Comparison of ENCODE assay signal across 26 cellular contexts in genomic region chr1:114260805-114261488, GRCh38.
"Had no signal": no experiment of that assay in that cellular context is flagged by ENCODE, and none has a peak within 500 bp of the region (broad histone marks: within the 10 kb centered on the region; RNA-seq: fewer than 3 reads in every experiment).

No MANE protein-coding gene starts in this region.

- H3K9me3 Mint-ChIP-seq: central memory CD8-positive, alpha-beta T cell; dendritic cell treated with granulocyte-macrophage colony-stimulating factor and Interleukin-4, amounts not matched to agents 40 ng/mL and 50 ng/mL, for 4 days; endodermal cell; stimulated activated effector memory CD8-positive, alpha-beta T cell treated with anti-CD3 and anti-CD28 coated beads, Interleukin-12 subunit alpha, Interleukin-12 subunit beta, amount 100 ng/mL, for 72 hours; type B pancreatic cell had no signal

- H3K27ac ChIP-seq: colonic mucosa, epithelial cell of prostate, foreskin keratinocyte, neural progenitor cell, parathyroid adenoma, testis, tibial artery had no signal

- H3K4me1 ChIP-seq: colonic mucosa, foreskin keratinocyte, parathyroid adenoma, testis, tibial artery had no signal

- H3K27ac Mint-ChIP-seq: dendritic cell treated with granulocyte-macrophage colony-stimulating factor and Interleukin-4, amounts not matched to agents 40 ng/mL and 50 ng/mL, for 4 days; endodermal cell; mesothelial cell of epicardium; nephron; neural progenitor cell; progenitor cell of endocrine pancreas; stimulated activated effector memory CD8-positive, alpha-beta T cell treated with anti-CD3 and anti-CD28 coated beads, Interleukin-12 subunit alpha, Interleukin-12 subunit beta, amount 100 ng/mL, for 72 hours; type B pancreatic cell had no signal

- H3K9me3 ChIP-seq: colonic mucosa, right atrium auricular region, testis, tibial artery had no signal

- ATAC-seq: esophagus mucosa; foreskin keratinocyte; naive thymus-derived CD4-positive, alpha-beta T cell; sciatic nerve; stimulated activated effector memory CD8-positive, alpha-beta T cell treated with anti-CD3 and anti-CD28 coated beads, Interleukin-12 subunit alpha, Interleukin-12 subunit beta, amount 100 ng/mL, for 72 hours; stimulated activated naive CD8-positive, alpha-beta T cell treated with anti-CD3 and anti-CD28 coated beads, Interleukin-15, Interleukin-2, amounts not matched to agents 100 U/mL and 50 U/mL, for 24 hours had no signal

- H3K4me3 Mint-ChIP-seq: central memory CD8-positive, alpha-beta T cell; dendritic cell treated with granulocyte-macrophage colony-stimulating factor and Interleukin-4, amounts not matched to agents 40 ng/mL and 50 ng/mL, for 4 days; endodermal cell; mesothelial cell of epicardium; naive thymus-derived CD4-positive, alpha-beta T cell; nephron; neural progenitor cell; stimulated activated effector memory CD8-positive, alpha-beta T cell treated with anti-CD3 and anti-CD28 coated beads, Interleukin-12 subunit alpha, Interleukin-12 subunit beta, amount 100 ng/mL, for 72 hours; type B pancreatic cell had no signal

- DNase-seq: colonic mucosa; effector CD8-positive, alpha-beta T cell; endodermal cell; foreskin keratinocyte; glutamatergic neuron; mesenchymal stem cell; naive thymus-derived CD4-positive, alpha-beta T cell; stimulated activated CD4-positive, alpha-beta T cell treated with anti-CD3 and anti-CD28 coated beads, Interleukin-2, amount 100 ng/mL, for 24 hours; stimulated activated CD4-positive, alpha-beta T cell treated with anti-CD3 and anti-CD28 coated beads, Interleukin-4, amount 100 ng/mL, for 24 hours; stimulated activated naive CD8-positive, alpha-beta T cell treated with anti-CD3 and anti-CD28 coated beads, Interleukin-15, Interleukin-2, amounts not matched to agents 100 U/mL and 50 U/mL, for 24 hours; substantia nigra; testis; tibial artery had no signal

- H3K4me3 ChIP-seq: colonic mucosa, neural progenitor cell, right atrium auricular region, testis, tibial artery had no signal

- H3K36me3 ChIP-seq: colonic mucosa, neural progenitor cell, right atrium auricular region, tibial artery had no signal

- H3K27me3 ChIP-seq: neural progenitor cell, right atrium auricular region, testis had no signal

- H3K4me1 Mint-ChIP-seq: central memory CD8-positive, alpha-beta T cell; endodermal cell; mesothelial cell of epicardium; naive thymus-derived CD4-positive, alpha-beta T cell; nephron; neural progenitor cell; stimulated activated effector memory CD8-positive, alpha-beta T cell treated with anti-CD3 and anti-CD28 coated beads, Interleukin-12 subunit alpha, Interleukin-12 subunit beta, amount 100 ng/mL, for 72 hours had no signal

- H3K36me3 Mint-ChIP-seq: mesothelial cell of epicardium; naive thymus-derived CD4-positive, alpha-beta T cell; neural progenitor cell; stimulated activated effector memory CD8-positive, alpha-beta T cell treated with anti-CD3 and anti-CD28 coated beads, Interleukin-12 subunit alpha, Interleukin-12 subunit beta, amount 100 ng/mL, for 72 hours; type B pancreatic cell had no signal
